8 cellular contexts compared by ENCODE assay signal in genomic region chr3:185280572-185281365, GRCh38. TPM values are rescaled to one million over a fixed set of nuclear protein-coding genes. Genes with fewer than 3 reads are reported as not detected.
DNase-seq lines count a peak whose midpoint lies in the region; ATAC-seq and TF ChIP-seq lines count a peak whose summit lies in the region.

No MANE protein-coding gene starts in this region.

- ATAC-seq in HG02840 (IDR thresholded peaks at IDR 0.05; ENCODE audit: low FRiP score, unreplicated experiment) (no peak), GM21619 (IDR thresholded peaks at IDR 0.05; ENCODE audit: unreplicated experiment) (no peak)
- ATAC-seq in stimulated activated naive CD8-positive, alpha-beta T cell treated with anti-CD3 and anti-CD28 coated beads, Interleukin-15, amount 100 ng/mL, for 72 hours, result no peak

- H3K36me3 ChIP-seq in GM06990 (ENCODE audit: control insufficient read depth, insufficient read depth, low read length), result no peaks in the 10 kb centered on the region
- no peaks in the 10 kb centered on the region for H3K36me3 ChIP-seq in esophagus muscularis mucosa

- TF ChIP-seq EP300 in esophagus muscularis mucosa (IDR thresholded peaks at IDR 0.05), result no peak

- peak overlapping the region in 1 of 2 donors; percentile 15 for H3K4me3 Mint-ChIP-seq in stimulated activated naive CD8-positive, alpha-beta T cell treated with anti-CD3 and anti-CD28 coated beads, Interleukin-15, amount 100 ng/mL, for 72 hours

- H3K9me3 Mint-ChIP-seq in stimulated activated naive CD8-positive, alpha-beta T cell treated with anti-CD3 and anti-CD28 coated beads, Interleukin-15, amount 100 ng/mL, for 72 hours, result peaks cover 0 to 9% of the 10 kb centered on the region in 2 donors

- TF ChIP-seq CTCF in GM06990 (IDR thresholded peaks at IDR 0.05; ENCODE audit: insufficient read depth, low read length, poor library complexity, severe bottlenecking) (peak; percentile 69), esophagus muscularis mucosa (IDR thresholded peaks at IDR 0.05) (peak; percentile 19 to 46 (median 29))

- H3K27ac ChIP-seq in esophagus muscularis mucosa (replicated peaks in 1 of 4), result no peak overlapping the region

- H3K27me3 ChIP-seq in GM06990 (replicated peaks; ENCODE audit: control insufficient read depth, insufficient read depth, low read length) (no peaks in the 10 kb centered on the region), esophagus muscularis mucosa (peaks cover 0 to 16% (median 3%) of the 10 kb centered on the region in 4 donors)

- no peak for TF ChIP-seq POLR2A in esophagus muscularis mucosa (IDR thresholded peaks at IDR 0.05; ENCODE audit: low read depth)

- no peaks in the 10 kb centered on the region for H3K9me3 ChIP-seq in esophagus muscularis mucosa

- DNase-seq in GM06990 (ENCODE audit: extremely low read depth, insufficient read length) (peak; percentile 14), M059J (ENCODE audit: low read depth) (peak; percentile 74), RPMI7951 (ENCODE audit: low read depth) (peak; percentile 73), esophagus muscularis mucosa (ENCODE audit: extremely low spot score) (no peak), pons (ENCODE audit: low spot score) (peak; percentile 49)
- no peak for DNase-seq in stimulated activated naive CD8-positive, alpha-beta T cell treated with anti-CD3 and anti-CD28 coated beads, Interleukin-15, amount 100 ng/mL, for 72 hours

- H3K4me1 ChIP-seq in esophagus muscularis mucosa, result peaks cover 13 to 16% (median 15%) of the 10 kb centered on the region in 4 donors

- intact Hi-C loops in esophagus muscularis mucosa (cut with DNase I), result no loop called here

- H3K4me1 Mint-ChIP-seq in stimulated activated naive CD8-positive, alpha-beta T cell treated with anti-CD3 and anti-CD28 coated beads, Interleukin-15, amount 100 ng/mL, for 72 hours, result peaks cover 27% of the 10 kb centered on the region

- H3K4me3 ChIP-seq in GM06990 (replicated peaks; ENCODE audit: low read depth, low read length) (no peak overlapping the region), esophagus muscularis mucosa (no peak overlapping the region)

- peaks cover 22% of the 10 kb centered on the region for H3K27me3 Mint-ChIP-seq in stimulated activated naive CD8-positive, alpha-beta T cell treated with anti-CD3 and anti-CD28 coated beads, Interleukin-15, amount 100 ng/mL, for 72 hours

- WGBS in esophagus muscularis mucosa, result 46% methylated on average over 4 of the region's 4 CpGs

- peak overlapping the region in 1 of 2 donors; percentile 58 for H3K27ac Mint-ChIP-seq in stimulated activated naive CD8-positive, alpha-beta T cell treated with anti-CD3 and anti-CD28 coated beads, Interleukin-15, amount 100 ng/mL, for 72 hours

RNA-seq across cellular contexts. Expression of gene EHHADH, which starts 26.9 kb away (rescaled TPM):
- total RNA-seq in M059J (2014; rRNA removed; shearing (Covaris generic)), result 4.5 and 10.4 TPM in 2 replicates
- total RNA-seq in RPMI7951 (2014; rRNA removed; shearing (Covaris generic)), result 13.4 and 14.8 TPM in 2 replicates
- 1 to 10 TPM; 2.1 to 4.7 (median 3.8) TPM for total RNA-seq in esophagus muscularis mucosa

Comparison
In these comparisons a context has a peak if more than half of its experiments do, and no peak if none do; other contexts are left out.
1. DNase-seq: peak in GM06990 (single experiment), M059J (single experiment), RPMI7951 (single experiment) and pons (single experiment); none in esophagus muscularis mucosa (single experiment) and stimulated activated naive CD8-positive, alpha-beta T cell treated with anti-CD3 and anti-CD28 coated beads, Interleukin-15, amount 100 ng/mL, for 72 hours (0 of 2).